In the genomic region with DNA sequence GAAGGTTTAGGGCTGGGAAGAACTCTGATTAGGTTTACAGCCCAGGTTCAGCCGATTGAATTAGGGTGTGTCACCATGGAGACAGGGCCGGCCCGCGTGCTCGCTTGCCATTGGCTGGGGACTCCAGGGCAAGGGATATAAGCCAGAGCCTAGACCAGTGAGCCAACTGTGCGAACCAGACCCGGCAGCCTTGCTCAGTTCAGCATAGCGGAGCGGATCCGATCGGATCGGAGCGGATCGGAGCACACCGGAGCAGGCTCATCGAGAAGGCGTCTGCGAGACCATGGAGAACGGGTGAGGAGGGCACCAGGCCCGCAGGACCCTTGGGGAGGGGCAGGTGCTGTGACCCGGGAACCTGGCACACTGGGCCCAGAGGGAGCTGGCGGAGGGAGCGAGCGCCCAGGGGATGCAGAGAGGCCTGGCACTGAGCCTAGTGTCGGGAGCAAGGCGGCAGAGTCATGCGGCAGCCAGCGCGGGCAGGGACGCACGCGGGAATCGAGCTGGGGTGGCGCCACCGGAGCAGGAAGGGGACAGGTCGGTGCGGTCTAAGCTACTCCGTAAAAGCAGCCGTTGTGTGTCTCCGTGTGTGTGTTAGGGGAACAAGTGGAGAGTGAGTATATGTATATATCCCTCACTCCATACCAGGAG, we compare ENCODE assay signal across 1 cellular context.
TF ChIP-seq lines count a peak whose summit lies in the region.

A gene (plus strand): TSS at position 165 of the 648 bp plus-strand sequence. CDS start 119 bp downstream, at position 284.

TF ChIP-seq in K562, 482 proteins besides CTCF, POLR2A, EP300 and RAD21 (continued from another document and continues in another):
- TF ChIP-seq, protein P1, sequence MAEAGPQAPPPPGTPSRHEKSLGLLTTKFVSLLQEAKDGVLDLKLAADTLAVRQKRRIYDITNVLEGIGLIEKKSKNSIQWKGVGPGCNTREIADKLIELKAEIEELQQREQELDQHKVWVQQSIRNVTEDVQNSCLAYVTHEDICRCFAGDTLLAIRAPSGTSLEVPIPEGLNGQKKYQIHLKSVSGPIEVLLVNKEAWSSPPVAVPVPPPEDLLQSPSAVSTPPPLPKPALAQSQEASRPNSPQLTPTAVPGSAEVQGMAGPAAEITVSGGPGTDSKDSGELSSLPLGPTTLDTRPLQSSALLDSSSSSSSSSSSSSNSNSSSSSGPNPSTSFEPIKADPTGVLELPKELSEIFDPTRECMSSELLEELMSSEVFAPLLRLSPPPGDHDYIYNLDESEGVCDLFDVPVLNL (CRISPR knock-in tag; IDR thresholded peaks at IDR 0.05; ENCODE audit: low read depth), result no peak
- TF ChIP-seq ZNF133 (CRISPR knock-in tag; IDR thresholded peaks at IDR 0.05), result no peak
- TF ChIP-seq KAT7 (CRISPR knock-in tag; IDR thresholded peaks at IDR 0.05; ENCODE audit: borderline replicate concordance), result peak; percentile 93; the same call in 1 of the 2 replicates
- TF ChIP-seq ZNF699 (CRISPR knock-in tag; IDR thresholded peaks at IDR 0.05; ENCODE audit: insufficient replicate concordance), result no peak
- TF ChIP-seq, protein P2, sequence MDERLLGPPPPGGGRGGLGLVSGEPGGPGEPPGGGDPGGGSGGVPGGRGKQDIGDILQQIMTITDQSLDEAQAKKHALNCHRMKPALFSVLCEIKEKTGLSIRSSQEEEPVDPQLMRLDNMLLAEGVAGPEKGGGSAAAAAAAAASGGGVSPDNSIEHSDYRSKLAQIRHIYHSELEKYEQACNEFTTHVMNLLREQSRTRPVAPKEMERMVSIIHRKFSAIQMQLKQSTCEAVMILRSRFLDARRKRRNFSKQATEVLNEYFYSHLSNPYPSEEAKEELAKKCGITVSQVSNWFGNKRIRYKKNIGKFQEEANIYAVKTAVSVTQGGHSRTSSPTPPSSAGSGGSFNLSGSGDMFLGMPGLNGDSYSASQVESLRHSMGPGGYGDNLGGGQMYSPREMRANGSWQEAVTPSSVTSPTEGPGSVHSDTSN (CRISPR knock-in tag; IDR thresholded peaks at IDR 0.05; ENCODE audit: low read depth), result no peak
- TF ChIP-seq, protein P2 (tag; conservative IDR thresholded peaks at IDR 0.05; ENCODE audit: low read depth), result no peak
- TF ChIP-seq, protein P3, sequence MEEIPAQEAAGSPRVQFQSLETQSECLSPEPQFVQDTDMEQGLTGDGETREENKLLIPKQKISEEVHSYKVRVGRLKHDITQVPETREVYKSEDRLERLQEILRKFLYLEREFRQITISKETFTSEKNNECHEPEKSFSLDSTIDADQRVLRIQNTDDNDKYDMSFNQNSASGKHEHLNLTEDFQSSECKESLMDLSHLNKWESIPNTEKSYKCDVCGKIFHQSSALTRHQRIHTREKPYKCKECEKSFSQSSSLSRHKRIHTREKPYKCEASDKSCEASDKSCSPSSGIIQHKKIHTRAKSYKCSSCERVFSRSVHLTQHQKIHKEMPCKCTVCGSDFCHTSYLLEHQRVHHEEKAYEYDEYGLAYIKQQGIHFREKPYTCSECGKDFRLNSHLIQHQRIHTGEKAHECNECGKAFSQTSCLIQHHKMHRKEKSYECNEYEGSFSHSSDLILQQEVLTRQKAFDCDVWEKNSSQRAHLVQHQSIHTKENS (CRISPR knock-in tag; IDR thresholded peaks at IDR 0.05), result no peak
- TF ChIP-seq YBX1 (IDR thresholded peaks at IDR 0.05), result no peak
- TF ChIP-seq SUPT5H (IDR thresholded peaks at IDR 0.05), result peak; percentile 98
- no peak for TF ChIP-seq ZNF282 (CRISPR knock-in tag; IDR thresholded peaks at IDR 0.05)
- TF ChIP-seq, protein P4, sequence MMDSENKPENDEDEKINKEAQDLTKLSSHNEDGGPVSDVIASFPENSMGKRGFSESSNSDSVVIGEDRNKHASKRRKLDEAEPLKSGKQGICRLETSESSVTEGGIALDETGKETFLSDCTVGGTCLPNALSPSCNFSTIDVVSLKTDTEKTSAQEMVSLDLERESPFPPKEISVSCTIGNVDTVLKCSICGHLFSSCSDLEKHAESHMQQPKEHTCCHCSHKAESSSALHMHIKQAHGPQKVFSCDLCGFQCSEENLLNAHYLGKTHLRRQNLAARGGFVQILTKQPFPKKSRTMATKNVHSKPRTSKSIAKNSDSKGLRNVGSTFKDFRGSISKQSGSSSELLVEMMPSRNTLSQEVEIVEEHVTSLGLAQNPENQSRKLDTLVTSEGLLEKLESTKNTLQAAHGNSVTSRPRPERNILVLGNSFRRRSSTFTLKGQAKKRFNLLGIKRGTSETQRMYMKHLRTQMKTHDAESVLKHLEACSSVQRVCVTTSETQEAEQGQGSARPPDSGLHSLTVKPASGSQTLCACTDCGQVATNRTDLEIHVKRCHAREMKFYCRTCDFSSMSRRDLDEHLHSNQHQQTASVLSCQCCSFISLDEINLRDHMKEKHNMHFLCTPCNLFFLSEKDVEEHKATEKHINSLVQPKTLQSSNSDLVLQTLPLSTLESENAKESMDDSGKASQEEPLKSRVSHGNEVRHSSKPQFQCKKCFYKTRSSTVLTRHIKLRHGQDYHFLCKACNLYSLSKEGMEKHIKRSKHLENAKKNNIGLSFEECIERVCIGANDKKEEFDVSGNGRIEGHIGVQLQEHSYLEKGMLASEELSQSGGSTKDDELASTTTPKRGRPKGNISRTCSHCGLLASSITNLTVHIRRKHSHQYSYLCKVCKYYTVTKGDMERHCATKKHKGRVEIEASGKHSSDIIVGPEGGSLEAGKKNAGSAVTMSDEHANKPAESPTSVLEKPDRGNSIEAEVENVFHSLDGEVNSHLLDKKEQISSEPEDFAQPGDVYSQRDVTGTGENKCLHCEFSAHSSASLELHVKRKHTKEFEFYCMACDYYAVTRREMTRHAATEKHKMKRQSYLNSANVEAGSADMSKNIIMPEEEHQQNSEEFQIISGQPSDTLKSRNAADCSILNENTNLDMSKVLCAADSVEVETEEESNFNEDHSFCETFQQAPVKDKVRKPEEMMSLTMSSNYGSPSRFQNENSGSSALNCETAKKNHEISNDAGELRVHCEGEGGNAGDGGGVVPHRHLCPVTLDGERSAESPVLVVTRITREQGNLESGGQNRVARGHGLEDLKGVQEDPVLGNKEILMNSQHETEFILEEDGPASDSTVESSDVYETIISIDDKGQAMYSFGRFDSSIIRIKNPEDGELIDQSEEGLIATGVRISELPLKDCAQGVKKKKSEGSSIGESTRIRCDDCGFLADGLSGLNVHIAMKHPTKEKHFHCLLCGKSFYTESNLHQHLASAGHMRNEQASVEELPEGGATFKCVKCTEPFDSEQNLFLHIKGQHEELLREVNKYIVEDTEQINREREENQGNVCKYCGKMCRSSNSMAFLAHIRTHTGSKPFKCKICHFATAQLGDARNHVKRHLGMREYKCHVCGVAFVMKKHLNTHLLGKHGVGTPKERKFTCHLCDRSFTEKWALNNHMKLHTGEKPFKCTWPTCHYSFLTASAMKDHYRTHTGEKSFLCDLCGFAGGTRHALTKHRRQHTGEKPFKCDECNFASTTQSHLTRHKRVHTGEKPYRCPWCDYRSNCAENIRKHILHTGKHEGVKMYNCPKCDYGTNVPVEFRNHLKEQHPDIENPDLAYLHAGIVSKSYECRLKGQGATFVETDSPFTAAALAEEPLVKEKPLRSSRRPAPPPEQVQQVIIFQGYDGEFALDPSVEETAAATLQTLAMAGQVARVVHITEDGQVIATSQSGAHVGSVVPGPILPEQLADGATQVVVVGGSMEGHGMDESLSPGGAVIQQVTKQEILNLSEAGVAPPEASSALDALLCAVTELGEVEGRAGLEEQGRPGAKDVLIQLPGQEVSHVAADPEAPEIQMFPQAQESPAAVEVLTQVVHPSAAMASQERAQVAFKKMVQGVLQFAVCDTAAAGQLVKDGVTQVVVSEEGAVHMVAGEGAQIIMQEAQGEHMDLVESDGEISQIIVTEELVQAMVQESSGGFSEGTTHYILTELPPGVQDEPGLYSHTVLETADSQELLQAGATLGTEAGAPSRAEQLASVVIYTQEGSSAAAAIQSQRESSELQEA (IDR thresholded peaks at IDR 0.05; ENCODE audit: low read depth), result no peak
- no peak for TF ChIP-seq KHSRP (IDR thresholded peaks at IDR 0.05)
- no peak for TF ChIP-seq GABPA (tag; conservative IDR thresholded peaks at IDR 0.05; ENCODE audit: low read depth)
- TF ChIP-seq, protein P5, sequence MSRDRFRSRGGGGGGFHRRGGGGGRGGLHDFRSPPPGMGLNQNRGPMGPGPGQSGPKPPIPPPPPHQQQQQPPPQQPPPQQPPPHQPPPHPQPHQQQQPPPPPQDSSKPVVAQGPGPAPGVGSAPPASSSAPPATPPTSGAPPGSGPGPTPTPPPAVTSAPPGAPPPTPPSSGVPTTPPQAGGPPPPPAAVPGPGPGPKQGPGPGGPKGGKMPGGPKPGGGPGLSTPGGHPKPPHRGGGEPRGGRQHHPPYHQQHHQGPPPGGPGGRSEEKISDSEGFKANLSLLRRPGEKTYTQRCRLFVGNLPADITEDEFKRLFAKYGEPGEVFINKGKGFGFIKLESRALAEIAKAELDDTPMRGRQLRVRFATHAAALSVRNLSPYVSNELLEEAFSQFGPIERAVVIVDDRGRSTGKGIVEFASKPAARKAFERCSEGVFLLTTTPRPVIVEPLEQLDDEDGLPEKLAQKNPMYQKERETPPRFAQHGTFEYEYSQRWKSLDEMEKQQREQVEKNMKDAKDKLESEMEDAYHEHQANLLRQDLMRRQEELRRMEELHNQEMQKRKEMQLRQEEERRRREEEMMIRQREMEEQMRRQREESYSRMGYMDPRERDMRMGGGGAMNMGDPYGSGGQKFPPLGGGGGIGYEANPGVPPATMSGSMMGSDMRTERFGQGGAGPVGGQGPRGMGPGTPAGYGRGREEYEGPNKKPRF (IDR thresholded peaks at IDR 0.05; ENCODE audit: low read depth, low read length), result no peak
- no peak for TF ChIP-seq ZBTB8A (IDR thresholded peaks at IDR 0.05; ENCODE audit: partially characterized antibody)
- no peak for TF ChIP-seq KLF16 (IDR thresholded peaks at IDR 0.05)
- TF ChIP-seq POLR2AphosphoS2 (IDR thresholded peaks at IDR 0.05; ENCODE audit: low read length), result peak; percentile 42; the same call in 1 of the 2 replicates
- no peak; a peak in 1 of 4 replicates for TF ChIP-seq ARNT (IDR thresholded peaks at IDR 0.05)
- TF ChIP-seq, protein P6, sequence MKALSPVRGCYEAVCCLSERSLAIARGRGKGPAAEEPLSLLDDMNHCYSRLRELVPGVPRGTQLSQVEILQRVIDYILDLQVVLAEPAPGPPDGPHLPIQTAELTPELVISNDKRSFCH (CRISPR knock-in tag; IDR thresholded peaks at IDR 0.05), result no peak
- TF ChIP-seq, protein P6 (tag; IDR thresholded peaks at IDR 0.05), result no peak
- TF ChIP-seq SMC3 (conservative IDR thresholded peaks at IDR 0.05; ENCODE audit: insufficient read depth, low read depth, low read length), result no peak
- TF ChIP-seq MIER1 (IDR thresholded peaks at IDR 0.05; ENCODE audit: low read depth), result no peak
- TF ChIP-seq PHF21A (IDR thresholded peaks at IDR 0.05; ENCODE audit: borderline replicate concordance, low read depth), result no peak
- TF ChIP-seq, protein P7, sequence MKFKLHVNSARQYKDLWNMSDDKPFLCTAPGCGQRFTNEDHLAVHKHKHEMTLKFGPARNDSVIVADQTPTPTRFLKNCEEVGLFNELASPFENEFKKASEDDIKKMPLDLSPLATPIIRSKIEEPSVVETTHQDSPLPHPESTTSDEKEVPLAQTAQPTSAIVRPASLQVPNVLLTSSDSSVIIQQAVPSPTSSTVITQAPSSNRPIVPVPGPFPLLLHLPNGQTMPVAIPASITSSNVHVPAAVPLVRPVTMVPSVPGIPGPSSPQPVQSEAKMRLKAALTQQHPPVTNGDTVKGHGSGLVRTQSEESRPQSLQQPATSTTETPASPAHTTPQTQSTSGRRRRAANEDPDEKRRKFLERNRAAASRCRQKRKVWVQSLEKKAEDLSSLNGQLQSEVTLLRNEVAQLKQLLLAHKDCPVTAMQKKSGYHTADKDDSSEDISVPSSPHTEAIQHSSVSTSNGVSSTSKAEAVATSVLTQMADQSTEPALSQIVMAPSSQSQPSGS (CRISPR knock-in tag; IDR thresholded peaks at IDR 0.05), result no peak
- no peak for TF ChIP-seq ZSCAN32 (CRISPR knock-in tag; IDR thresholded peaks at IDR 0.05)
- TF ChIP-seq, protein P8, sequence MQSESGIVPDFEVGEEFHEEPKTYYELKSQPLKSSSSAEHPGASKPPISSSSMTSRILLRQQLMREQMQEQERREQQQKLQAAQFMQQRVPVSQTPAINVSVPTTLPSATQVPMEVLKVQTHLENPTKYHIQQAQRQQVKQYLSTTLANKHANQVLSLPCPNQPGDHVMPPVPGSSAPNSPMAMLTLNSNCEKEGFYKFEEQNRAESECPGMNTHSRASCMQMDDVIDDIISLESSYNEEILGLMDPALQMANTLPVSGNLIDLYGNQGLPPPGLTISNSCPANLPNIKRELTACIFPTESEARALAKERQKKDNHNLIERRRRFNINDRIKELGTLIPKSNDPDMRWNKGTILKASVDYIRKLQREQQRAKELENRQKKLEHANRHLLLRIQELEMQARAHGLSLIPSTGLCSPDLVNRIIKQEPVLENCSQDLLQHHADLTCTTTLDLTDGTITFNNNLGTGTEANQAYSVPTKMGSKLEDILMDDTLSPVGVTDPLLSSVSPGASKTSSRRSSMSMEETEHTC (IDR thresholded peaks at IDR 0.05), result no peak
- TF ChIP-seq XRCC4 (IDR thresholded peaks at IDR 0.05; ENCODE audit: extremely low read depth, insufficient read depth, insufficient read length), result no peak
- TF ChIP-seq, protein P9, sequence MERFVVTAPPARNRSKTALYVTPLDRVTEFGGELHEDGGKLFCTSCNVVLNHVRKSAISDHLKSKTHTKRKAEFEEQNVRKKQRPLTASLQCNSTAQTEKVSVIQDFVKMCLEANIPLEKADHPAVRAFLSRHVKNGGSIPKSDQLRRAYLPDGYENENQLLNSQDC (CRISPR knock-in tag; IDR thresholded peaks at IDR 0.05), result no peak
- TF ChIP-seq ESRRA (IDR thresholded peaks at IDR 0.05; ENCODE audit: borderline replicate concordance, low read depth), result no peak
- TF ChIP-seq ZNF253 (CRISPR knock-in tag; conservative IDR thresholded peaks at IDR 0.05), result no peak
- no peak for TF ChIP-seq NR2F6 (CRISPR knock-in tag; IDR thresholded peaks at IDR 0.05)
- TF ChIP-seq, protein P10, sequence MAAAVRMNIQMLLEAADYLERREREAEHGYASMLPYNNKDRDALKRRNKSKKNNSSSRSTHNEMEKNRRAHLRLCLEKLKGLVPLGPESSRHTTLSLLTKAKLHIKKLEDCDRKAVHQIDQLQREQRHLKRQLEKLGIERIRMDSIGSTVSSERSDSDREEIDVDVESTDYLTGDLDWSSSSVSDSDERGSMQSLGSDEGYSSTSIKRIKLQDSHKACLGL (CRISPR knock-in tag; IDR thresholded peaks at IDR 0.05; ENCODE audit: borderline replicate concordance, poor library complexity, severe bottlenecking), result no peak
- no peak for TF ChIP-seq ZNF143 (CRISPR knock-in tag; IDR thresholded peaks at IDR 0.05)
- TF ChIP-seq TEAD2 (tag; IDR thresholded peaks at IDR 0.05), result no peak
